In genomic region chr6:33289784-33290315, GRCh38 we compare ENCODE assay signal across 8 cellular contexts. TPM values are rescaled to one million over a fixed set of nuclear protein-coding genes. Genes with fewer than 3 reads are reported as not detected.
DNase-seq lines count a peak whose midpoint lies in the region; ATAC-seq and TF ChIP-seq lines count a peak whose summit lies in the region.

No MANE protein-coding gene starts in this region.

- POLR2A ChIA-PET in PC-9 (lab: Charles Lee; ENCODE audit: unreplicated experiment): interaction anchor here (0.5 to 1.6 kb wide), 8 partner anchors 8 to 318 kb away, joined by 3 to 13 read pairs (median 8); partner anchors contain the start of genes RGL2, RPS18, VPS52 and ZBTB22

- DNase-seq in activated T-cell treated with anti-CD3 and anti-CD28 coated beads, Interleukin-2, amount 50 U/mL, for 72 hours: no peak
- no peak for DNase-seq in activated T-cell treated with anti-CD3 and anti-CD28 coated beads, Interleukin-2, amount 50 U/mL, for 48 hours
- DNase-seq in PC-9: peak in 1 of 2 experiments; percentile 15
- DNase-seq in prostate gland (ENCODE audit: low spot score): no peak
- DNase-seq in midbrain (lab: John Stamatoyannopoulos, UW): no peak
- DNase-seq in NCI-H1092 treated with DMSO at 0.1 percent for 48 hours (lab: John Stamatoyannopoulos, UW): no peak

- H4K20me1 ChIP-seq in PC-9 (ENCODE audit: insufficient read depth): no peaks in the 10 kb centered on the region; the same call in 1 of the 2 replicates

- H3K27ac ChIP-seq in PC-9 (peak overlapping the region; percentile 7; the same call in 1 of the 2 replicates), prostate gland (peak overlapping the region; percentile 83 to 88)

- peaks cover 51% of the 10 kb centered on the region for H3K79me2 ChIP-seq in PC-9 (ENCODE audit: low read depth)

- no peaks in the 10 kb centered on the region for H3K9me2 ChIP-seq in PC-9 (ENCODE audit: insufficient read depth)

- H3K27ac Mint-ChIP-seq in activated T-cell treated with anti-CD3 and anti-CD28 coated beads, Interleukin-2, amount 50 U/mL, for 72 hours: peak overlapping the region; percentile 94

- peaks cover 12% of the 10 kb centered on the region for H3K4me1 ChIP-seq in PC-9 (replicated peaks; ENCODE audit: insufficient read depth)
- peaks cover 15% of the 10 kb centered on the region for H3K4me1 ChIP-seq in prostate gland (replicated peaks)

- H3K4me2 ChIP-seq in PC-9: peak overlapping the region; percentile 91

- intact Hi-C loops in PC-9 (cut with micrococcal nuclease; ENCODE audit: unreplicated experiment) (loop anchor here (10.0 kb wide), 1 partner anchor 285 kb away; no protein-coding TSS in a partner anchor), prostate gland (cut with DNase I) (no loop called here)

- peaks cover 49% of the 10 kb centered on the region for H3K4me1 Mint-ChIP-seq in activated T-cell treated with anti-CD3 and anti-CD28 coated beads, Interleukin-2, amount 50 U/mL, for 72 hours (ENCODE audit: low read depth)

- H3K4me3 Mint-ChIP-seq in activated T-cell treated with anti-CD3 and anti-CD28 coated beads, Interleukin-2, amount 50 U/mL, for 72 hours: peak overlapping the region; percentile 97 to 99

- H3K36me3 Mint-ChIP-seq in activated T-cell treated with anti-CD3 and anti-CD28 coated beads, Interleukin-2, amount 50 U/mL, for 72 hours (ENCODE audit: insufficient read depth in 2 of 2): peaks cover 10 to 18% of the 10 kb centered on the region in 2 donors

- WGBS in prostate gland: 4% methylated on average over 14 of the region's 14 CpGs

- TF ChIP-seq POLR2A in prostate gland (IDR thresholded peaks at IDR 0.05): no peak

- no peaks in the 10 kb centered on the region for H3K9me3 Mint-ChIP-seq in activated T-cell treated with anti-CD3 and anti-CD28 coated beads, Interleukin-2, amount 50 U/mL, for 72 hours

- H3F3A ChIP-seq in PC-9 (ENCODE audit: insufficient read depth, low read depth): peaks cover 29% of the 10 kb centered on the region

- CTCF ChIA-PET in PC-9 (lab: Charles Lee): interaction anchor here (0.9 kb wide), 1 partner anchor 170 kb away, joined by 12 read pairs; no protein-coding TSS in a partner anchor

- H2AFZ ChIP-seq in PC-9: peak overlapping the region; percentile 81

- peak in 1 of 2 donors; percentile 2 for ATAC-seq in activated T-cell treated with anti-CD3 and anti-CD28 coated beads, Interleukin-2, amount 50 U/mL, for 72 hours (replicated peaks in 1 of 2)
- ATAC-seq in esophagus mucosa (peak; percentile 6), HG02798 (IDR thresholded peaks at IDR 0.05; ENCODE audit: poor library complexity, unreplicated experiment) (no peak)

- H3K36me3 ChIP-seq in PC-9 (ENCODE audit: low read depth) (peaks cover 17% of the 10 kb centered on the region), prostate gland (no peaks in the 10 kb centered on the region)

- H3K27me3 ChIP-seq in PC-9 (ENCODE audit: insufficient read depth, low read depth) (no peaks in the 10 kb centered on the region), prostate gland (replicated peaks; ENCODE audit: insufficient read depth) (no peaks in the 10 kb centered on the region)

- TSS peak; percentile 77 for BruUV-seq in PC-9 (replicated peaks; lab: Mats Ljungman, UMichigan)

- no peaks in the 10 kb centered on the region for H3K9me3 ChIP-seq in PC-9 (ENCODE audit: insufficient read depth, low read depth)
- no peaks in the 10 kb centered on the region for H3K9me3 ChIP-seq in prostate gland

- no peaks in the 10 kb centered on the region for H3K27me3 Mint-ChIP-seq in activated T-cell treated with anti-CD3 and anti-CD28 coated beads, Interleukin-2, amount 50 U/mL, for 72 hours (ENCODE audit: low read depth)

- TF ChIP-seq CTCF in PC-9 (conservative IDR thresholded peaks at IDR 0.05) (no peak), prostate gland (IDR thresholded peaks at IDR 0.05) (no peak)

- H3K4me3 ChIP-seq in PC-9 (peak overlapping the region; percentile 93), prostate gland (peak overlapping the region; percentile 66)

RNA-seq across cellular contexts. Expression of gene PFDN6, which starts 0.4 kb away (rescaled TPM):
- 10 to 100 TPM; 41.9 to 54.6 TPM for total RNA-seq in activated T-cell treated with anti-CD3 and anti-CD28 coated beads, Interleukin-2, amount 50 U/mL, for 72 hours
- 51.5 and 57.2 TPM in 2 replicates for total RNA-seq in PC-9 (2021)
- total RNA-seq in esophagus mucosa: 39.9 TPM
- 10 to 100 TPM; 24.1 to 59.7 TPM for total RNA-seq in prostate gland

RNA-seq across cellular contexts. Expression of gene WDR46, which starts 0.8 kb away (rescaled TPM):
- total RNA-seq in activated T-cell treated with anti-CD3 and anti-CD28 coated beads, Interleukin-2, amount 50 U/mL, for 72 hours: 10 to 100 TPM; 46.6 to 54.0 TPM
- total RNA-seq in PC-9 (2021): 52.4 and 59.6 TPM in 2 replicates
- 31.5 TPM for total RNA-seq in esophagus mucosa
- total RNA-seq in prostate gland: 10 to 100 TPM; 41.3 to 47.2 TPM

RNA-seq across cellular contexts. Expression of gene RGL2, which starts 8.9 kb away (rescaled TPM):
- 10 to 100 TPM; 34.3 to 43.7 TPM for total RNA-seq in activated T-cell treated with anti-CD3 and anti-CD28 coated beads, Interleukin-2, amount 50 U/mL, for 72 hours
- total RNA-seq in PC-9 (2021) (99.3 and 102 TPM in 2 replicates), esophagus mucosa (55.8 TPM), prostate gland (100 to 1,000 TPM in 1 of 2 donors, 10 to 100 TPM in 1; 98.7 to 107 TPM)

RNA-seq across cellular contexts. Expression of gene B3GALT4, which starts 12.9 kb away (rescaled TPM):
- 10 to 100 TPM; 10.1 to 14.2 TPM for total RNA-seq in activated T-cell treated with anti-CD3 and anti-CD28 coated beads, Interleukin-2, amount 50 U/mL, for 72 hours
- total RNA-seq in PC-9 (2021) (10.3 and 12.8 TPM in 2 replicates), esophagus mucosa (16.9 TPM), prostate gland (10 to 100 TPM; 15.8 to 21.4 TPM)

RNA-seq across cellular contexts. Expression of gene RPS18, which starts 18.0 kb away (rescaled TPM):
- 1,000 to 10,000 TPM; 4,335 to 4,825 TPM for total RNA-seq in activated T-cell treated with anti-CD3 and anti-CD28 coated beads, Interleukin-2, amount 50 U/mL, for 72 hours
- total RNA-seq in PC-9 (2021): 2,057 and 2,442 TPM in 2 replicates
- 3,499 TPM for total RNA-seq in esophagus mucosa
- 1,000 to 10,000 TPM; 1,990 to 4,594 TPM for total RNA-seq in prostate gland
